ENCODE assay signal across 8 cellular contexts in the genomic region with DNA sequence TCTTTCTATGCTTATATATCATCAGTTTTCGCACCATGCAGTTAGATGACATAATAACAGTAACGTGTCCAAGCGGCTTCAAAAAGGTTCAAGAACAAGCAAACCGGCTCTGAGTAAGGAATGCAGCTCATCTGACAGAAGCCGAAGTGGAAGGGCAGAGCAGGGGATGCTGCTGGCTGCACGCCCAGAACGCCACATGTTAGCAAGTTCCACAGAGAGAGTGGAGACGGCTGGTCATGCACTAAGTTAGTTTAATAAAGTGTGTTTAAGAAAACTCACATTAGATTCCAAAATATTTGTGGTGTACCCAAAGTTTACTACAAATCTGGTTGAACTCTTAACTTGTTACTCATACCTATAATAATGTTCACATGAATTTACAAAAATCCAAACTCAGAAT.
A peak's percentile ranks its signal among the peaks of the same experiment; 100 is the strongest.
DNase-seq lines count a peak whose midpoint lies in the region; ATAC-seq lines count a peak whose summit lies in the region.

No MANE protein-coding gene starts in this region.

- peak; percentile 3 for DNase-seq in DMS79 (lab: John Stamatoyannopoulos, UW)
- peak; percentile 8 for DNase-seq in NCI-H748 treated with DMSO at 0.1 percent for 48 hours (lab: John Stamatoyannopoulos, UW)
- peak; percentile 98 for DNase-seq in fibroblast of gingiva (ENCODE audit: low read depth)
- peak; percentile 100 for DNase-seq in non-pigmented ciliary epithelial cell (ENCODE audit: low read depth)
- DNase-seq in NCI-H128 (lab: John Stamatoyannopoulos, UW; ENCODE audit: unreplicated experiment), result no peak
- DNase-seq in NCI-H2196 (lab: John Stamatoyannopoulos, UW; ENCODE audit: unreplicated experiment), result no peak
- no peak for DNase-seq in central memory CD4-positive, alpha-beta T cell

- ATAC-seq in GM18858 (IDR thresholded peaks at IDR 0.05; ENCODE audit: unreplicated experiment), result no peak

Comparison
In these comparisons a context has a peak if more than half of its experiments do, and no peak if none do; other contexts are left out.
1. DNase-seq: peak in DMS79 (single experiment), NCI-H748 treated with DMSO at 0.1 percent for 48 hours (single experiment), fibroblast of gingiva (single experiment) and non-pigmented ciliary epithelial cell (single experiment); none in NCI-H128 (single experiment), NCI-H2196 (single experiment) and central memory CD4-positive, alpha-beta T cell (single experiment).